In the genomic region with DNA sequence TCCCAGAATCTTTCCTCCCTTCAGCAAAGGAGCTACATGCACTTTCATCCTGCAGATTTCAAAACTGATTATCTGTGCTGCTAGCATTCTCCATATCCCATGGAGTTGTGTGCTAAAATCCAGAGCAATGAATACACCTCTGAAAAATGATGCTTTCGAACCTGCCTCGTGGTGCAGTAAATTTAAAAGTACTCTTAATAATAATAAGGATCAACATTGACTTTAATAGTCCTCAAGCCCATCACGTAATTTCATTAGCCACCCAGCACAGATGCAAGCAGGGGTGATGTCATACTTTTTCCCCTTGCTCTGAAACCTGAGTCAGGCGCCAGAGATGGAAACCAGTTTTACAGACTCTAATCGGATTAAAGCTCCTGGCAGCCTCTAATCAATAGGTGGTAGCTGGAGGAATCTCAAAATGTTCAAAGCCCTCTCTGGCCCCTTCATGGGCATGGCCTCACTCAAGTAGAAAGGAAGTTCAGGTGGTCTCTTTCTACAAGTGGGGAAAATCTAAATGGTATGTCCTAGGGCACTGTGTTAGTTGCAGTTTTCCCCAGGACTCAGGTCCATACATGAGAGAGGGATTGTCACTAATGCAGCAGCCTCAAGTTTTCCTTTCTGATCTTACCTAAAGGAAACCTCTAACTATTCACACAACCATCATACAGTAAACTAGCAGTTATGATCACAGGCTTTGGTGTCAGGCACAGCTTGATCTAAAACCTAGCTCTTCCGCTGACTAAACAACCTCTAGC, we compare ENCODE assay signal across 18 cellular contexts.
DNase-seq lines count a peak whose midpoint lies in the region; ATAC-seq, FAIRE-seq and TF ChIP-seq lines count a peak whose summit lies in the region.
"Had no signal": no experiment of that assay in that cellular context is flagged by ENCODE, and none has a peak within 500 bp of the region (broad histone marks: within the 10 kb centered on the region; RNA-seq: fewer than 3 reads in every experiment).

No MANE protein-coding gene starts in this region.

- no peaks in the 10 kb centered on the region for H3K9me3 ChIP-seq in adipocyte (ENCODE audit: control insufficient read depth, low read length)

- DNase-seq in D721Med (ENCODE audit: insufficient read length, low spot score) (no peak), M059J (ENCODE audit: low read depth) (peak; percentile 38), adipocyte (ENCODE audit: low read depth) (peak; percentile 19), left kidney (ENCODE audit: low read depth, low spot score) (peak; percentile 52), kidney glomerular epithelial cell (lab: John Stamatoyannopoulos, UW) (no peak), superior temporal gyrus (ENCODE audit: extremely low spot score) (no peak), UCSD-AML1 (lab: John Stamatoyannopoulos, UW; ENCODE audit: unreplicated experiment) (no peak)
- DNase-seq: activated CD8-positive, alpha-beta memory T cell treated with anti-CD3 and anti-CD28 coated beads, Interleukin-2, amount 50 U/mL, for 4 hours; activated effector memory CD4-positive, alpha-beta T cell treated with anti-CD3 and anti-CD28 coated beads, Interleukin-2, amount 50 U/mL, for 16 hours; anterior cingulate cortex; COR-L47; naive thymus-derived CD4-positive, alpha-beta T cell; NCI-H1092; SIG-M5 had no signal

- no peaks in the 10 kb centered on the region for H3K4me1 ChIP-seq in adipocyte (ENCODE audit: control insufficient read depth, insufficient read depth, low read length)
- H3K4me1 ChIP-seq: foreskin keratinocyte had no signal

- H3K36me3 ChIP-seq in adipocyte (ENCODE audit: control insufficient read depth, insufficient read depth, low read length, severe bottlenecking) = no peaks in the 10 kb centered on the region

- H3K9ac ChIP-seq in adipocyte (ENCODE audit: low read length) = no peak overlapping the region

- TF ChIP-seq CTCF in D721Med (IDR thresholded peaks at IDR 0.05; ENCODE audit: insufficient read depth, missing control alignments) = no peak

- FAIRE-seq in D721Med (lab: Jason Lieb, UNC) = peak; percentile 95
- FAIRE-seq: endometrium had no signal

- ATAC-seq in esophagus mucosa = no peak
- ATAC-seq: foreskin keratinocyte; naive thymus-derived CD4-positive, alpha-beta T cell had no signal

- H3K27me3 ChIP-seq in adipocyte (replicated peaks; ENCODE audit: control insufficient read depth, insufficient read depth, low read length) = no peaks in the 10 kb centered on the region

- H3K4me3 ChIP-seq in adipocyte (ENCODE audit: low read length) = no peak overlapping the region
- H3K4me3 ChIP-seq: lung had no signal

Comparison
In these comparisons a context has a peak if more than half of its experiments do, and no peak if none do; other contexts are left out.
1. DNase-seq: peak in M059J (single experiment), adipocyte (single experiment) and left kidney (single experiment); none in D721Med (single experiment), kidney glomerular epithelial cell (single experiment), superior temporal gyrus (single experiment) and UCSD-AML1 (single experiment).